Comparison of ENCODE assay signal across 1 cellular context in the genomic region with DNA sequence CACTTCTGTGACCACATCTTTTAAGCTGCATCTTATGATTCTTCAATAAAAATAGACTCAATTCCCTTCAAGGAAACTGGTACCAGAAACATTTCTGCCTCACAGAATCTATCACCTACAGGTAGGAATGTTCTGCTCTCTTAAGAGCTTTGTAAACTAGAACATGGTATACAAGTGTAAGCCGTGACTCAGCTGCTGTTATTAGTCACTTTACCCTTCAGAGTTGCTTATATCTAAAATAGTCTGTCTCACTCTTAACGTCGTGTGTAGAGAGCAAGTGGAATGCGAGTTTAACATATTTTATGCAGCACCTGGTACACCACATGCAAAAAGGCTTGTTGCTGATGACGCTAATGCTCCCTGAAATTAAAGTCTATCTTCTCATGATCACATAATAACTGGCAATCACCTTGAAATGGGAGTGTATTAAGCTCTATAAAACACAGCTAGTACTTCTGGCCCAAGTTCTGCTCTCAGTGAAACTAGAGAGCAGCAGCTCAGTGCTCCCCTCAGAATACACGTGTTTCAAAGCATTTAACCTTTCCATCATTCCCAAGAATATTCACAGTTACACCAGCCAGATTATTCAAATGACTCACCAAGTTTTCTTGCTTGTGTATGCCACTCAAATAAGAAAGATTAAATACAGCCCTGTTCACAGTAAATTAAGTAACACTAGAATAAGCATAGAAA.
TF ChIP-seq lines count a peak whose summit lies in the region.

No MANE protein-coding gene starts in this region.

TF ChIP-seq in SK-N-SH, 30 proteins besides CTCF, POLR2A, EP300 and RAD21 (continued from another document):
- TF ChIP-seq, protein P1, sequence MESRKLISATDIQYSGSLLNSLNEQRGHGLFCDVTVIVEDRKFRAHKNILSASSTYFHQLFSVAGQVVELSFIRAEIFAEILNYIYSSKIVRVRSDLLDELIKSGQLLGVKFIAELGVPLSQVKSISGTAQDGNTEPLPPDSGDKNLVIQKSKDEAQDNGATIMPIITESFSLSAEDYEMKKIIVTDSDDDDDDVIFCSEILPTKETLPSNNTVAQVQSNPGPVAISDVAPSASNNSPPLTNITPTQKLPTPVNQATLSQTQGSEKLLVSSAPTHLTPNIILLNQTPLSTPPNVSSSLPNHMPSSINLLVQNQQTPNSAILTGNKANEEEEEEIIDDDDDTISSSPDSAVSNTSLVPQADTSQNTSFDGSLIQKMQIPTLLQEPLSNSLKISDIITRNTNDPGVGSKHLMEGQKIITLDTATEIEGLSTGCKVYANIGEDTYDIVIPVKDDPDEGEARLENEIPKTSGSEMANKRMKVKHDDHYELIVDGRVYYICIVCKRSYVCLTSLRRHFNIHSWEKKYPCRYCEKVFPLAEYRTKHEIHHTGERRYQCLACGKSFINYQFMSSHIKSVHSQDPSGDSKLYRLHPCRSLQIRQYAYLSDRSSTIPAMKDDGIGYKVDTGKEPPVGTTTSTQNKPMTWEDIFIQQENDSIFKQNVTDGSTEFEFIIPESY (IDR thresholded peaks at IDR 0.05; ENCODE audit: borderline replicate concordance, low read depth) = no peak
- TF ChIP-seq NFIC (IDR thresholded peaks at IDR 0.05; ENCODE audit: borderline replicate concordance) = no peak; the same call in 1 of the 2 replicates
- TF ChIP-seq JUND (IDR thresholded peaks at IDR 0.05) = peak; percentile 61
- TF ChIP-seq, protein P2, sequence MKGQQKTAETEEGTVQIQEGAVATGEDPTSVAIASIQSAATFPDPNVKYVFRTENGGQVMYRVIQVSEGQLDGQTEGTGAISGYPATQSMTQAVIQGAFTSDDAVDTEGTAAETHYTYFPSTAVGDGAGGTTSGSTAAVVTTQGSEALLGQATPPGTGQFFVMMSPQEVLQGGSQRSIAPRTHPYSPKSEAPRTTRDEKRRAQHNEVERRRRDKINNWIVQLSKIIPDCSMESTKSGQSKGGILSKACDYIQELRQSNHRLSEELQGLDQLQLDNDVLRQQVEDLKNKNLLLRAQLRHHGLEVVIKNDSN (IDR thresholded peaks at IDR 0.05; ENCODE audit: borderline replicate concordance, low read depth) = no peak
- no peak for TF ChIP-seq SMC3 (IDR thresholded peaks at IDR 0.05; ENCODE audit: low read depth, low read length)
- peak; percentile 35; the same call in 1 of the 2 replicates for TF ChIP-seq TCF12 (IDR thresholded peaks at IDR 0.05)
